Comparison of ENCODE assay signal across 13 cellular contexts in genomic region chr7:91657386-91658120, GRCh38.
DNase-seq lines count a peak whose midpoint lies in the region; FAIRE-seq and TF ChIP-seq lines count a peak whose summit lies in the region.
"Had no signal": no experiment of that assay in that cellular context is flagged by ENCODE, and none has a peak within 500 bp of the region (broad histone marks: within the 10 kb centered on the region; RNA-seq: fewer than 3 reads in every experiment).

No MANE protein-coding gene starts in this region.

- CTCF ChIA-PET in A673 (lab: Charles Lee), result no interaction called here

- H3K27me3 Mint-ChIP-seq in HFFc6 (ENCODE audit: insufficient read depth) (peaks cover 3% of the 10 kb centered on the region), brain (no peaks in the 10 kb centered on the region)
- H3K27me3 Mint-ChIP-seq: activated T-helper 17 cell treated with anti-CD3 and anti-CD28 coated beads, Interleukin-2, amount 50 U/mL, for 72 hours; central memory CD8-positive, alpha-beta T cell had no signal

- H3K4me3 Mint-ChIP-seq in HFFc6 (no peak overlapping the region), brain (peak overlapping the region in 2 of 5 experiments; percentile 20 to 27)
- H3K4me3 Mint-ChIP-seq: activated T-helper 17 cell treated with anti-CD3 and anti-CD28 coated beads, Interleukin-2, amount 50 U/mL, for 72 hours; B cell; central memory CD8-positive, alpha-beta T cell had no signal

- H3K9me3 ChIP-seq in A673 (ENCODE audit: low read depth, low read length, poor library complexity, severe bottlenecking) (no peaks in the 10 kb centered on the region), keratinocyte (ENCODE audit: control insufficient read depth, low read depth, low read length) (no peaks in the 10 kb centered on the region), tibial nerve (no peaks in the 10 kb centered on the region), vagina (no peaks in the 10 kb centered on the region), WERI-Rb-1 (ENCODE audit: severe bottlenecking) (no peaks in the 10 kb centered on the region)
- H3K9me3 ChIP-seq: tibial artery had no signal

- FAIRE-seq in keratinocyte (lab: Jason Lieb, UNC) (peak; percentile 43), GM12892 (lab: Jason Lieb, UNC) (no peak)

- intact Hi-C loops in A673 (cut with micrococcal nuclease; ENCODE audit: unreplicated experiment), result no loop called here
- intact Hi-C loops in vagina (cut with DNase I), result no loop called here

- POLR2A ChIA-PET in A673 (lab: Charles Lee; ENCODE audit: low non-redundant PET), result no interaction called here

- H4K20me1 ChIP-seq in keratinocyte (ENCODE audit: control insufficient read depth, extremely low read depth, insufficient read depth, low read length), result no peaks in the 10 kb centered on the region

- H3K4me1 Mint-ChIP-seq in HFFc6 (ENCODE audit: low read depth) (peaks cover 24% of the 10 kb centered on the region), brain (peaks cover 9% of the 10 kb centered on the region)
- H3K4me1 Mint-ChIP-seq: activated T-helper 17 cell treated with anti-CD3 and anti-CD28 coated beads, Interleukin-2, amount 50 U/mL, for 72 hours; B cell; central memory CD8-positive, alpha-beta T cell had no signal

- H3K4me1 ChIP-seq in A673 (ENCODE audit: insufficient read depth, low read length, poor library complexity, severe bottlenecking) (peaks cover 48% of the 10 kb centered on the region), keratinocyte (ENCODE audit: control insufficient read depth, extremely low read depth, insufficient read depth, low read length) (peaks cover 2% of the 10 kb centered on the region), tibial nerve (peaks cover 0 to 6% (median 0%) of the 10 kb centered on the region in 4 donors), vagina (peaks cover 7% of the 10 kb centered on the region)
- H3K4me1 ChIP-seq: tibial artery had no signal

- no peak overlapping the region; the same call in 1 of the 2 replicates for H3K27ac Mint-ChIP-seq in HFFc6
- H3K27ac Mint-ChIP-seq in brain, result peak overlapping the region in 3 of 5 experiments; percentile 46 to 75 (median 55)
- H3K27ac Mint-ChIP-seq: activated T-helper 17 cell treated with anti-CD3 and anti-CD28 coated beads, Interleukin-2, amount 50 U/mL, for 72 hours; B cell had no signal

- TF ChIP-seq EP300 in tibial nerve (IDR thresholded peaks at IDR 0.05), result no peak

- H3K27me3 ChIP-seq in A673 (replicated peaks; ENCODE audit: insufficient read depth, low read depth, low read length, poor library complexity), result no peaks in the 10 kb centered on the region
- H3K27me3 ChIP-seq in keratinocyte (ENCODE audit: control insufficient read depth, extremely low read depth, insufficient read depth, low read length), result peaks cover under 1% of the 10 kb centered on the region
- H3K27me3 ChIP-seq in tibial nerve, result no peaks in the 10 kb centered on the region
- H3K27me3 ChIP-seq in vagina, result no peaks in the 10 kb centered on the region
- no peaks in the 10 kb centered on the region for H3K27me3 ChIP-seq in WERI-Rb-1 (ENCODE audit: insufficient read depth, low read depth, severe bottlenecking)
- H3K27me3 ChIP-seq: tibial artery had no signal

- H3K27ac ChIP-seq in A673 (ENCODE audit: low read depth, low read length, poor library complexity, severe bottlenecking), result peak overlapping the region; percentile 24
- no peak overlapping the region for H3K27ac ChIP-seq in keratinocyte (ENCODE audit: control insufficient read depth, insufficient read depth, low read length)
- H3K27ac ChIP-seq in tibial nerve, result peak overlapping the region in 1 of 4 donors; percentile 60
- no peak overlapping the region for H3K27ac ChIP-seq in vagina
- H3K27ac ChIP-seq in WERI-Rb-1, result no peak overlapping the region
- H3K27ac ChIP-seq: tibial artery had no signal

- H3K9me3 Mint-ChIP-seq in HFFc6, result no peaks in the 10 kb centered on the region
- H3K9me3 Mint-ChIP-seq in brain, result peaks cover 0 to 5% (median 0%) of the 10 kb centered on the region in 5 experiments

- DNase-seq in A673 (ENCODE audit: low spot score), result peak; percentile 63
- DNase-seq in HFFc6, result peak; percentile 68
- peak; percentile 33 for DNase-seq in keratinocyte (ENCODE audit: low read depth, low spot score)
- no peak for DNase-seq in tibial nerve (ENCODE audit: low spot score in 2 of 2)
- no peak for DNase-seq in vagina (ENCODE audit: extremely low spot score in 2 of 2)
- DNase-seq in GM12892 (ENCODE audit: insufficient read length), result no peak
- no peak for DNase-seq in WERI-Rb-1
- DNase-seq: activated CD4-positive, alpha-beta T cell treated with anti-CD3 and anti-CD28 coated beads, Interleukin-2, amount 50 U/mL, for 1 hour had no signal

- WGBS in tibial nerve, 2 donors, result 42 to 50% methylated on average over 3 of the region's 3 CpGs

- no peak overlapping the region for H3K9ac ChIP-seq in keratinocyte (ENCODE audit: control insufficient read depth, extremely low read depth, insufficient read depth, low read length)

- no peak overlapping the region for H2AFZ ChIP-seq in keratinocyte (ENCODE audit: control insufficient read depth, low read length)

- H3K9me1 ChIP-seq in keratinocyte (ENCODE audit: control insufficient read depth, extremely low read depth, insufficient read depth, low read length), result no peaks in the 10 kb centered on the region

- TF ChIP-seq POLR2A in tibial nerve (IDR thresholded peaks at IDR 0.05) (no peak), vagina (IDR thresholded peaks at IDR 0.05) (no peak), GM12892 (IDR thresholded peaks at IDR 0.05; ENCODE audit: low read depth, low read length) (no peak)

- H3K4me2 ChIP-seq in keratinocyte (ENCODE audit: control insufficient read depth, extremely low read depth, insufficient read depth, low read depth, low read length), result no peak overlapping the region

- no peaks in the 10 kb centered on the region for H3K79me2 ChIP-seq in keratinocyte (ENCODE audit: control insufficient read depth, insufficient read depth, low read length)

- H3K36me3 Mint-ChIP-seq in HFFc6 (ENCODE audit: low read depth) (no peaks in the 10 kb centered on the region), brain (no peaks in the 10 kb centered on the region)

- TF ChIP-seq CTCF in A673 (conservative IDR thresholded peaks at IDR 0.05; ENCODE audit: low read depth, low read length), result no peak
- no peak for TF ChIP-seq CTCF in HFFc6 (IDR thresholded peaks at IDR 0.05)
- TF ChIP-seq CTCF in brain (conservative IDR thresholded peaks at IDR 0.05), result no peak
- no peak for TF ChIP-seq CTCF in keratinocyte (optimal IDR thresholded peaks at IDR 0.05 in 1 of 3, IDR thresholded peaks at IDR 0.05 in 1 of 3, conservative IDR thresholded peaks at IDR 0.05 in 1 of 3; ENCODE audit: extremely low read depth in 1 of 3, insufficient read depth in 2 of 3, low read length in 3 of 3)
- no peak for TF ChIP-seq CTCF in tibial nerve (IDR thresholded peaks at IDR 0.05)
- TF ChIP-seq CTCF in vagina (IDR thresholded peaks at IDR 0.05), result no peak
- TF ChIP-seq CTCF in WERI-Rb-1 (IDR thresholded peaks at IDR 0.05; ENCODE audit: low read depth, low read length), result no peak

- H3K4me3 ChIP-seq in A673 (ENCODE audit: low read depth, low read length, poor library complexity, severe bottlenecking) (no peak overlapping the region), keratinocyte (ENCODE audit: control insufficient read depth in 2 of 3, extremely low read depth in 1 of 3, insufficient read depth in 2 of 3, low read depth in 1 of 3, low read length in 3 of 3) (no peak overlapping the region), tibial nerve (no peak overlapping the region), vagina (no peak overlapping the region), WERI-Rb-1 (ENCODE audit: low read depth, low read length) (no peak overlapping the region)
- H3K4me3 ChIP-seq: tibial artery had no signal

- no TSS peak for BruUV-seq in A673 (replicated peaks; lab: Mats Ljungman, UMichigan)

- H3K36me3 ChIP-seq in A673 (ENCODE audit: insufficient read depth, low read length, poor library complexity, severe bottlenecking), result no peaks in the 10 kb centered on the region
- no peaks in the 10 kb centered on the region for H3K36me3 ChIP-seq in keratinocyte (ENCODE audit: control insufficient read depth in 2 of 2, extremely low read depth in 1 of 2, insufficient read depth in 2 of 2, low read length in 2 of 2)
- no peaks in the 10 kb centered on the region for H3K36me3 ChIP-seq in tibial nerve
- no peaks in the 10 kb centered on the region for H3K36me3 ChIP-seq in vagina
- H3K36me3 ChIP-seq in WERI-Rb-1, result no peaks in the 10 kb centered on the region
- H3K36me3 ChIP-seq: tibial artery had no signal

- dilution Hi-C loops in keratinocyte (cut with MboI; ENCODE audit: extremely low pct_ligation_motif_present, low sequenced_read_pairs), result no loop called here

Comparison
In these comparisons a context has a peak if more than half of its experiments do, and no peak if none do; other contexts are left out.
1. DNase-seq: peak in A673 (single experiment), HFFc6 (single experiment) and keratinocyte (single experiment); none in tibial nerve (0 of 2), vagina (0 of 2), GM12892 (single experiment) and WERI-Rb-1 (single experiment).